8 cellular contexts compared by ENCODE assay signal in genomic region chr12:14802961-14803829, GRCh38. TPM values are rescaled to one million over a fixed set of nuclear protein-coding genes. Genes with fewer than 3 reads are reported as not detected.
DNase-seq lines count a peak whose midpoint lies in the region; ATAC-seq and TF ChIP-seq lines count a peak whose summit lies in the region.

Gene C12orf60 (plus strand): TSS chr12:14803670. CDS start chr12:14822936, 19,266 bp downstream.
Gene WBP11 (minus strand): TSS chr12:14803478. CDS start chr12:14801383, 2,095 bp downstream.

- H3K4me1 ChIP-seq in DND-41 (ENCODE audit: insufficient read depth, low read length) = peaks cover 33% of the 10 kb centered on the region
- H3K4me1 ChIP-seq in KMS-11 (ENCODE audit: low read depth, poor library complexity, severe bottlenecking) = peaks cover 22% of the 10 kb centered on the region
- peaks cover 4 to 38% (median 11%) of the 10 kb centered on the region in 3 donors for H3K4me1 ChIP-seq in esophagus squamous epithelium
- H3K4me1 ChIP-seq in muscle layer of colon (ENCODE audit: insufficient read depth, low read length) = peaks cover 12% of the 10 kb centered on the region

- no peaks in the 10 kb centered on the region for H3K9me3 ChIP-seq in DND-41 (ENCODE audit: insufficient read depth, low read length, severe bottlenecking)
- H3K9me3 ChIP-seq in esophagus squamous epithelium = no peaks in the 10 kb centered on the region
- H3K9me3 ChIP-seq in muscle layer of colon (ENCODE audit: low read length) = no peaks in the 10 kb centered on the region

- H3K4me3 ChIP-seq in DND-41 (ENCODE audit: low read depth in 1 of 2, low read length in 2 of 2) (peak within 1 kb of the TSS; percentile 87 to 91), KMS-11 (IDR thresholded peaks at IDR 0.05; ENCODE audit: insufficient read depth, low read depth, low read length) (no peak within 1 kb of the TSS), esophagus squamous epithelium (peak within 1 kb of the TSS; percentile 68 to 95 (median 88)), muscle layer of colon (ENCODE audit: low read depth in 1 of 2, low read length in 2 of 2) (peak within 1 kb of the TSS; percentile 81 to 89)

- H2AFZ ChIP-seq in DND-41 (ENCODE audit: low read depth, low read length) (peak within 1 kb of the TSS; percentile 94), KMS-11 (ENCODE audit: low read depth) (peak within 1 kb of the TSS; percentile 97)

- intact Hi-C loops in esophagus squamous epithelium (cut with DNase I) = no loop called here

- peaks cover 57% of the 10 kb centered on the region for H3K79me2 ChIP-seq in DND-41 (ENCODE audit: insufficient read depth, low read length)
- peaks cover 45% of the 10 kb centered on the region for H3K79me2 ChIP-seq in KMS-11 (ENCODE audit: insufficient read depth, low read depth)

- H3K36me3 ChIP-seq in DND-41 (ENCODE audit: insufficient read depth, low read length) (peaks cover 28% of the 10 kb centered on the region), KMS-11 (ENCODE audit: insufficient read depth) (no peaks in the 10 kb centered on the region), esophagus squamous epithelium (peaks cover 0 to 17% (median 8%) of the 10 kb centered on the region in 3 donors), muscle layer of colon (ENCODE audit: insufficient read depth, low read length) (peaks cover 15% of the 10 kb centered on the region)

- peak; percentile 95 for DNase-seq in DND-41
- peak; percentile 86 to 88 for DNase-seq in activated T-cell treated with anti-CD3 and anti-CD28 coated beads, Interleukin-2, amount 50 U/mL, for 48 hours
- DNase-seq in esophagus squamous epithelium (lab: John Stamatoyannopoulos, UW) = peak; percentile 82
- DNase-seq in stimulated activated CD8-positive, alpha-beta memory T cell treated with anti-CD3 and anti-CD28 coated beads, Interleukin-7, amount 100 ng/mL, for 1 hour (ENCODE audit: low read depth in 2 of 2) = peak; percentile 69 to 70

- 0 to 1% methylated on average over 31 to 34 of the region's 51 CpGs for WGBS in esophagus squamous epithelium, 2 donors

- H4K20me1 ChIP-seq in DND-41 (ENCODE audit: insufficient read depth, low read length) (peaks cover 13% of the 10 kb centered on the region; the same call in 1 of the 2 replicates), KMS-11 (ENCODE audit: insufficient read depth) (0 out of 2 replicates have a peak, but pooled peaks cover 4% of the 10 kb centered on the region)

- H3K27me3 ChIP-seq in DND-41 (ENCODE audit: insufficient read depth, low read length, poor library complexity) (no peaks in the 10 kb centered on the region), KMS-11 (ENCODE audit: insufficient read depth, low read depth) (no peaks in the 10 kb centered on the region), esophagus squamous epithelium (no peaks in the 10 kb centered on the region), muscle layer of colon (ENCODE audit: control insufficient read depth in 1 of 2, insufficient read depth in 2 of 2, low read length in 2 of 2) (no peaks in the 10 kb centered on the region)

- peak within 1 kb of the TSS; percentile 83 for H3K9ac ChIP-seq in DND-41 (ENCODE audit: low read depth, low read length)
- H3K9ac ChIP-seq in KMS-11 = peak within 1 kb of the TSS; percentile 96
- peak within 1 kb of the TSS; percentile 99 for H3K9ac ChIP-seq in muscle layer of colon (ENCODE audit: low read length)

- TF ChIP-seq POLR2A in esophagus squamous epithelium (IDR thresholded peaks at IDR 0.05) = peak in 2 of 4 donors; percentile 43 to 78

- ATAC-seq in DND-41 (ENCODE audit: insufficient read depth, low read depth) (peak; percentile 98), GM21786 (IDR thresholded peaks at IDR 0.05; ENCODE audit: unreplicated experiment) (peak; percentile 99)

- H3K27ac ChIP-seq in DND-41 (ENCODE audit: low read length) (peak within 1 kb of the TSS; percentile 87), KMS-11 (peak within 1 kb of the TSS; percentile 94), esophagus squamous epithelium (peak within 1 kb of the TSS; percentile 87 to 98 (median 96)), muscle layer of colon (ENCODE audit: low read depth, low read length) (peak within 1 kb of the TSS; percentile 93)

- H3K4me2 ChIP-seq in DND-41 (ENCODE audit: insufficient read depth, low read length) (peak within 1 kb of the TSS; percentile 89), KMS-11 (peak within 1 kb of the TSS; percentile 52)

- TF ChIP-seq CTCF in DND-41 (IDR thresholded peaks at IDR 0.05; ENCODE audit: borderline replicate concordance, extremely low read depth, low read length, poor library complexity, severe bottlenecking) (no peak), KMS-11 (conservative IDR thresholded peaks at IDR 0.05; ENCODE audit: low read depth, low read length) (no peak), esophagus squamous epithelium (IDR thresholded peaks at IDR 0.05) (no peak)

TF ChIP-seq in PFSK-1, 5 proteins besides CTCF, POLR2A, EP300 and RAD21:
- TF ChIP-seq POLR2AphosphoS5 (IDR thresholded peaks at IDR 0.05; ENCODE audit: low read depth, low read length) = peak; percentile 92
- TF ChIP-seq REST (IDR thresholded peaks at IDR 0.05; ENCODE audit: insufficient read depth in 1 of 2, low read depth in 2 of 2, low read length in 2 of 2) = peak in 1 of 2 experiments; percentile 52; a peak in 1 of 4 replicates
- TF ChIP-seq SIN3A (IDR thresholded peaks at IDR 0.05; ENCODE audit: borderline replicate concordance, insufficient read depth, low read length) = peak; percentile 42; the same call in 1 of the 2 replicates
- peak; percentile 95 for TF ChIP-seq TAF1 (IDR thresholded peaks at IDR 0.05; ENCODE audit: borderline replicate concordance, insufficient read depth, low read length)
- no peak for TF ChIP-seq FOXP2 (optimal IDR thresholded peaks at IDR 0.05; ENCODE audit: borderline replicate concordance, extremely low read depth, extremely low read length, insufficient read depth)

RNA-seq across cellular contexts. Expression of gene C12orf60, which starts in this region (rescaled TPM):
- 0.89 TPM for polyA plus RNA-seq in PFSK-1 (2012; ENCODE audit: insufficient read length, low read depth)
- total RNA-seq in esophagus squamous epithelium = 1 to 10 TPM in 1 of 4 donors, under 1 TPM in 3; 0.15 to 2.6 (median 0.65) TPM

RNA-seq across cellular contexts. Expression of gene WBP11, which starts in this region (rescaled TPM):
- polyA plus RNA-seq in PFSK-1 (2012; ENCODE audit: insufficient read length, low read depth) = 35.2 TPM
- total RNA-seq in esophagus squamous epithelium = 10 to 100 TPM; 16.0 to 21.4 (median 18.2) TPM
